ENCODE assay signal across 20 cellular contexts in genomic region chr6:16824804-16825777, GRCh38.
A peak's percentile ranks its signal among the peaks of the same experiment; 100 is the strongest.
DNase-seq lines count a peak whose midpoint lies in the region; ATAC-seq lines count a peak whose summit lies in the region.
"Had no signal": no experiment of that assay in that cellular context is flagged by ENCODE, and none has a peak within 500 bp of the region (broad histone marks: within the 10 kb centered on the region; RNA-seq: fewer than 3 reads in every experiment).

No MANE protein-coding gene starts in this region.

- no peaks in the 10 kb centered on the region for H4K20me1 ChIP-seq in BLaER1 treated with 17β-estradiol and CSF1 and Interleukin-3, amounts not matched to agents 10 nM and 100 nM

- no peaks in the 10 kb centered on the region for H3K9me3 ChIP-seq in BLaER1 treated with 17β-estradiol and CSF1 and Interleukin-3, amounts not matched to agents 10 nM and 100 nM (replicated peaks in 1 of 11)
- H3K9me3 ChIP-seq: left ventricle myocardium inferior, MG63, mucosa of descending colon, neutrophil, testis had no signal

- no peaks in the 10 kb centered on the region for H3K27me3 ChIP-seq in BLaER1 treated with 17β-estradiol and CSF1 and Interleukin-3, amounts not matched to agents 10 nM and 100 nM
- H3K27me3 ChIP-seq in H7 (ENCODE audit: control insufficient read depth, insufficient read depth, low read length), result no peaks in the 10 kb centered on the region
- H3K27me3 ChIP-seq: MG63, neutrophil, testis had no signal

- H3K9ac ChIP-seq in BLaER1 treated with 17β-estradiol and CSF1 and Interleukin-3, amounts not matched to agents 10 nM and 100 nM, result peak overlapping the region in 7 of 11 experiments; percentile 8 to 56 (median 29); a peak in 8 of 22 replicates

- peak overlapping the region in 10 of 11 experiments; percentile 18 to 73 (median 60); a peak in 19 of 22 replicates for H3K27ac ChIP-seq in BLaER1 treated with 17β-estradiol and CSF1 and Interleukin-3, amounts not matched to agents 10 nM and 100 nM
- H3K27ac ChIP-seq: left ventricle myocardium inferior, neutrophil, testis had no signal

- H3K4me3 ChIP-seq in BLaER1 treated with 17β-estradiol and CSF1 and Interleukin-3, amounts not matched to agents 10 nM and 100 nM, result peak overlapping the region in 1 of 10 experiments; percentile 34; a peak in 1 of 20 replicates
- H3K4me3 ChIP-seq in H7 (ENCODE audit: insufficient read depth, low read depth, low read length), result no peak overlapping the region
- H3K4me3 ChIP-seq: left ventricle myocardium inferior, MG63, mucosa of descending colon, testis had no signal

- H3K4me2 ChIP-seq in BLaER1 treated with 17β-estradiol and CSF1 and Interleukin-3, amounts not matched to agents 10 nM and 100 nM, result peak overlapping the region; percentile 46 to 92 (median 77)

- H3K4me1 ChIP-seq in BLaER1 treated with 17β-estradiol and CSF1 and Interleukin-3, amounts not matched to agents 10 nM and 100 nM, result peaks cover 15 to 44% (median 26%) of the 10 kb centered on the region in 10 experiments
- H3K4me1 ChIP-seq: left ventricle myocardium inferior, testis had no signal

- ATAC-seq in GM18868 (IDR thresholded peaks at IDR 0.05; ENCODE audit: unreplicated experiment), result peak; percentile 67
- ATAC-seq in GM21360 (IDR thresholded peaks at IDR 0.05; ENCODE audit: unreplicated experiment), result no peak
- no peak for ATAC-seq in HG03039 (IDR thresholded peaks at IDR 0.05; ENCODE audit: unreplicated experiment)
- ATAC-seq: HepG2, mucosa of descending colon, Right ventricle myocardium inferior, WTC11 had no signal

- peak; percentile 69 for DNase-seq in NOMO-1 treated with DMSO at 0.1 percent for 48 hours (lab: John Stamatoyannopoulos, UW; ENCODE audit: unreplicated experiment)
- DNase-seq in medulla oblongata (ENCODE audit: extremely low spot score), result peak; percentile 39
- no peak for DNase-seq in H7
- no peak for DNase-seq in DMS153 (lab: John Stamatoyannopoulos, UW)
- DNase-seq: endodermal cell, left ventricle myocardium inferior, MG63, mucosa of descending colon, NCI-H187 treated with DMSO at 0.1 percent for 48 hours, NCI-H345, T-helper 1 cell, testis had no signal

- no peaks in the 10 kb centered on the region for H3K36me3 ChIP-seq in BLaER1 treated with 17β-estradiol and CSF1 and Interleukin-3, amounts not matched to agents 10 nM and 100 nM
- no peaks in the 10 kb centered on the region for H3K36me3 ChIP-seq in H7 (replicated peaks; ENCODE audit: control insufficient read depth, insufficient read depth, low read length)
- H3K36me3 ChIP-seq: left ventricle myocardium inferior, MG63, neutrophil had no signal

Comparison
In these comparisons a context has a peak if more than half of its experiments do, and no peak if none do; other contexts are left out.
1. DNase-seq: peak in NOMO-1 treated with DMSO at 0.1 percent for 48 hours (single experiment) and medulla oblongata (single experiment); none in H7 (single experiment) and DMS153 (single experiment).